ENCODE assay signal across 10 cellular contexts in the genomic region with DNA sequence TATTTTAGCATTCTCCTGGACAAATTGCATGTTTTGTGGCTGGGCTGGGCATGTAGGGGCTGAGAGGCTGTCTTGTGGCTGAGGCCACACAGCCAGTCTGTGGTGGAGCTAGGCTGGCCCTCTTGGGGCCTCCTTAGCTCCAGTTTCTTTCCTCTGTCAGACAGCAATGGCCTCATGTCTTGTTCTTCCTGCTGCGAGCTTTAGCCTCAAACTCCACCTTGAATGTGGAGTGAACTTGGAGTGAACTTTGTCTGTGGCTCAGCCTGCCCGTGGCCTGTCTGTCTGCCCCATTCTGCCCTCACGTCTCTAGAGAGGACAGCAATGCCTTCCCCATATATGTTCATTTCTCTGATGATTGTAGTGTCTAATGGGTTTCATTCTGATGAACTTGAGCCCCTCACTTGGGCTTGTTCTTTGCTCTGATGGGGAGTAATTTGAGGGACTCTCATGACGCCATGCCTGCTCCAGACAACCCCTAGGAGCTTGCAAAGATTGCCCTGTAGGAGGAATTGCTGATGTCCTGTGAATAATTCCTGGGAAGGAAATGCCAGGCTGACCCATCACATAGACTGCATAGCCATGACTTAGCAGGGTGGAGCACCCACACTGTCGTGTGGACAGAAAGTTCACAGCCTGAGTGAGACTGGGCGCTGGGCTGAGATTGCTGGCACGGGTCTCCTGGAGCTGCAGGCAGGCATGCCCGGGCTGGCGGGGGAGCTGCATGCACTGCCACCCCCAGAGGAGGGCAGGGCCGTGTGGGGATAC. TPM values are rescaled to one million over a fixed set of nuclear protein-coding genes. Genes with fewer than 3 reads are reported as not detected.
DNase-seq lines count a peak whose midpoint lies in the region; ATAC-seq, FAIRE-seq and TF ChIP-seq lines count a peak whose summit lies in the region.
"Had no signal": no experiment of that assay in that cellular context is flagged by ENCODE, and none has a peak within 500 bp of the region (broad histone marks: within the 10 kb centered on the region; RNA-seq: fewer than 3 reads in every experiment).

No MANE protein-coding gene starts in this region.

- ATAC-seq in activated T-cell treated with anti-CD3 and anti-CD28 coated beads, Interleukin-2, amount 50 U/mL, for 4 hours: no peak
- no peak for ATAC-seq in gastroesophageal sphincter
- ATAC-seq: activated T-cell treated with anti-CD3 and anti-CD28 coated beads, Interleukin-2, amount 50 U/mL, for 72 hours had no signal

- H3K4me3 ChIP-seq in SJCRH30: no peak overlapping the region
- no peak overlapping the region for H3K4me3 ChIP-seq in fibroblast of villous mesenchyme (ENCODE audit: low read depth, low read length)
- no peak overlapping the region for H3K4me3 ChIP-seq in stomach
- H3K4me3 ChIP-seq in gastroesophageal sphincter: no peak overlapping the region

- H3K9me3 ChIP-seq in SJCRH30 (replicated peaks) (no peaks in the 10 kb centered on the region), stomach (no peaks in the 10 kb centered on the region), gastroesophageal sphincter (no peaks in the 10 kb centered on the region)

- no peaks in the 10 kb centered on the region for H3K9me3 Mint-ChIP-seq in activated T-cell treated with anti-CD3 and anti-CD28 coated beads, Interleukin-2, amount 50 U/mL, for 4 hours
- H3K9me3 Mint-ChIP-seq: activated T-cell treated with anti-CD3 and anti-CD28 coated beads, Interleukin-2, amount 50 U/mL, for 72 hours had no signal

- no peak overlapping the region for H3K4me3 Mint-ChIP-seq in activated T-cell treated with anti-CD3 and anti-CD28 coated beads, Interleukin-2, amount 50 U/mL, for 4 hours
- H3K4me3 Mint-ChIP-seq: activated T-cell treated with anti-CD3 and anti-CD28 coated beads, Interleukin-2, amount 50 U/mL, for 72 hours had no signal

- H3K27ac ChIP-seq in SJCRH30 (peak overlapping the region; percentile 97), stomach (peak overlapping the region; percentile 29 to 78 (median 63)), gastroesophageal sphincter (peak overlapping the region in 2 of 4 donors; percentile 5 to 28)

- no peaks in the 10 kb centered on the region for H3K36me3 Mint-ChIP-seq in activated T-cell treated with anti-CD3 and anti-CD28 coated beads, Interleukin-2, amount 50 U/mL, for 4 hours (ENCODE audit: insufficient read depth)

- no peak for TF ChIP-seq POLR2A in H54 (IDR thresholded peaks at IDR 0.05; ENCODE audit: low read depth, low read length)
- no peak for TF ChIP-seq POLR2A in stomach (IDR thresholded peaks at IDR 0.05)
- TF ChIP-seq POLR2A in gastroesophageal sphincter (IDR thresholded peaks at IDR 0.05): no peak

- TF ChIP-seq EP300 in stomach (IDR thresholded peaks at IDR 0.05) (no peak), gastroesophageal sphincter (IDR thresholded peaks at IDR 0.05) (no peak)

- no peak for FAIRE-seq in H54 (lab: Jason Lieb, UNC)

- WGBS in stomach, 5 donors: 45 to 69% (median 48%) methylated on average over 10 of the region's 10 CpGs
- WGBS in gastroesophageal sphincter (ENCODE audit: low coverage in 1 of 2), 2 donors: 37 to 65% methylated on average over 4 to 6 of the region's 10 CpGs

- H3K4me1 ChIP-seq in SJCRH30 (peaks cover 49% of the 10 kb centered on the region), stomach (peaks cover 37 to 81% (median 65%) of the 10 kb centered on the region in 4 donors), gastroesophageal sphincter (peaks cover 0 to 70% (median 14%) of the 10 kb centered on the region in 3 donors)

- TF ChIP-seq CTCF in fibroblast of villous mesenchyme (IDR thresholded peaks at IDR 0.05; ENCODE audit: insufficient read depth, low read depth, low read length) (no peak), stomach (IDR thresholded peaks at IDR 0.05) (no peak), gastroesophageal sphincter (IDR thresholded peaks at IDR 0.05) (no peak)

- H3K36me3 ChIP-seq in SJCRH30 (no peaks in the 10 kb centered on the region), stomach (no peaks in the 10 kb centered on the region), gastroesophageal sphincter (no peaks in the 10 kb centered on the region)

- H3K4me1 Mint-ChIP-seq in activated T-cell treated with anti-CD3 and anti-CD28 coated beads, Interleukin-2, amount 50 U/mL, for 4 hours (ENCODE audit: low read depth): no peaks in the 10 kb centered on the region

- DNase-seq in H54 (ENCODE audit: insufficient read length, low spot score) (peak; percentile 58), SJCRH30 (no peak), fibroblast of villous mesenchyme (ENCODE audit: low read depth) (peak; percentile 75), stomach (peak; percentile 60)
- no peak for DNase-seq in activated T-cell treated with anti-CD3 and anti-CD28 coated beads, Interleukin-2, amount 50 U/mL, for 4 hours
- no peak for DNase-seq in activated CD4-positive, CD25-positive, alpha-beta regulatory T cell treated with anti-CD3 and anti-CD28 coated beads, Interleukin-2, amount 50 U/mL, for 72 hours
- DNase-seq: activated T-cell treated with anti-CD3 and anti-CD28 coated beads, Interleukin-2, amount 50 U/mL, for 72 hours; left cardiac atrium; NCI-H748 treated with DMSO at 0.1 percent for 48 hours had no signal

- intact Hi-C loops in stomach (cut with DNase I; ENCODE audit: low total_unique reads): no loop called here

- peaks cover 15% of the 10 kb centered on the region for H3K27me3 Mint-ChIP-seq in activated T-cell treated with anti-CD3 and anti-CD28 coated beads, Interleukin-2, amount 50 U/mL, for 4 hours (ENCODE audit: low read depth)

- H3K27me3 ChIP-seq in SJCRH30 (no peaks in the 10 kb centered on the region), stomach (no peaks in the 10 kb centered on the region), gastroesophageal sphincter (no peaks in the 10 kb centered on the region)

RNA-seq across cellular contexts. Expression of a gene that starts 42.6 kb away (rescaled TPM):
- 27.8 and 32.6 TPM in 2 replicates for total RNA-seq in SJCRH30 (2014; rRNA removed; shearing (Covaris generic))
- total RNA-seq in fibroblast of villous mesenchyme (39.0 and 66.5 TPM in 2 replicates), stomach (10 to 100 TPM; 32.1 to 55.4 (median 37.1) TPM), gastroesophageal sphincter (10 to 100 TPM; 18.3 to 31.4 (median 26.2) TPM)
- polyA plus RNA-seq in stomach: 10 to 100 TPM in 1 of 3 donors, 1 to 10 TPM in 2; 9.7 to 25.1 (median 9.8) TPM
- under 1 TPM; 0.13 to 0.22 (median 0.20) TPM for total RNA-seq in activated T-cell treated with anti-CD3 and anti-CD28 coated beads, Interleukin-2, amount 50 U/mL, for 4 hours

Comparison
In these comparisons a context has a peak if more than half of its experiments do, and no peak if none do; other contexts are left out.
1. DNase-seq: peak in H54 (single experiment), fibroblast of villous mesenchyme (single experiment) and stomach (single experiment); none in SJCRH30 (0 of 2), activated T-cell treated with anti-CD3 and anti-CD28 coated beads, Interleukin-2, amount 50 U/mL, for 4 hours (single experiment) and activated CD4-positive, CD25-positive, alpha-beta regulatory T cell treated with anti-CD3 and anti-CD28 coated beads, Interleukin-2, amount 50 U/mL, for 72 hours (single experiment).
2. RNA of a gene that starts 42.6 kb away (total RNA-seq): 39.0 to 66.5 TPM in fibroblast of villous mesenchyme, 32.1 to 55.4 TPM in stomach, 27.8 to 32.6 TPM in SJCRH30 and 18.3 to 31.4 TPM in gastroesophageal sphincter; 0.13 to 0.22 TPM in activated T-cell treated with anti-CD3 and anti-CD28 coated beads, Interleukin-2, amount 50 U/mL, for 4 hours; every median in the first group is over 10 times any median in the second.